Comparison of ENCODE assay signal across 5 cellular contexts in genomic region chr12:107509421-107509820, GRCh38.
"Had no signal": no experiment of that assay in that cellular context is flagged by ENCODE, and none has a peak within 500 bp of the region (broad histone marks: within the 10 kb centered on the region; RNA-seq: fewer than 3 reads in every experiment).

No MANE protein-coding gene starts in this region.

- H3K9me3 ChIP-seq: HAP-1 had no signal

- DNase-seq: GOT3, H7, IMR-90 had no signal

- H3K4me3 ChIP-seq: HAP-1, K562 had no signal

- H3K36me3 ChIP-seq: HAP-1 had no signal

- H3K4me1 ChIP-seq: HAP-1 had no signal
